In the genomic region with DNA sequence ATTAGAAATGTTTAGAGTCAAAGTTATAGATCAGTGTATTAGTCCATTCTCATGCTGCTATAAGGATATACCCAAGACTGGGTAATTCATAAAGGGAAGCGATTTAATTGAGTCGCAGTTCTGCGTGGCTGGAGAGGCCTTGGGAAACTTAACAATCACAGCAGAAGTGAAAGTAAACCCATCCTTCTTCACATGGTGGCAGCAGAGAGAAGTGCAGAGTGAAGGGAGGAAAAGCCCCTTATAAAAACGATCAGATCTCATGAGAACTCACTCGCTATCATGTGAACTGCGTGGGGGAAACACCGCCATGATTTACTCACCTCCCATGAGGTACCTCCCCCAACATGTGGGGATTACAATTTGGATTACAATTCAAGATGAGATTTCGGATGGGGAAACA, we compare ENCODE assay signal across 11 cellular contexts.
DNase-seq lines count a peak whose midpoint lies in the region; ATAC-seq and TF ChIP-seq lines count a peak whose summit lies in the region.
"Had no signal": no experiment of that assay in that cellular context is flagged by ENCODE, and none has a peak within 500 bp of the region (broad histone marks: within the 10 kb centered on the region; RNA-seq: fewer than 3 reads in every experiment).

No MANE protein-coding gene starts in this region.

- H3K36me3 Mint-ChIP-seq in chondrocyte (ENCODE audit: low read depth) (peaks cover 5% of the 10 kb centered on the region), osteocyte (ENCODE audit: unreplicated experiment) (peaks cover 2% of the 10 kb centered on the region)

- H3K27me3 ChIP-seq in HCT116 (ENCODE audit: insufficient read depth, low read length), result no peaks in the 10 kb centered on the region
- no peaks in the 10 kb centered on the region for H3K27me3 ChIP-seq in H7 (ENCODE audit: control insufficient read depth, insufficient read depth, low read length)

- no peaks in the 10 kb centered on the region for H3K9me2 ChIP-seq in HCT116 (ENCODE audit: insufficient read depth)

- H3K4me2 ChIP-seq in HCT116 (ENCODE audit: low read length), result no peak overlapping the region

- no peaks in the 10 kb centered on the region for H3K36me3 ChIP-seq in HCT116 (ENCODE audit: control insufficient read depth in 1 of 2, insufficient read depth in 2 of 2, low read length in 2 of 2)
- no peaks in the 10 kb centered on the region for H3K36me3 ChIP-seq in H7 (replicated peaks; ENCODE audit: control insufficient read depth, insufficient read depth, low read length)

- H3K9me3 Mint-ChIP-seq in chondrocyte (ENCODE audit: low read depth) (peaks cover 9% of the 10 kb centered on the region), osteocyte (ENCODE audit: unreplicated experiment) (peaks cover 9% of the 10 kb centered on the region)

- BruUV-seq in HCT116 (replicated peaks; lab: Mats Ljungman, UMichigan), result no TSS peak

- no peak overlapping the region for H3K27ac ChIP-seq in HCT116 (ENCODE audit: low read depth, low read length)

- no peak overlapping the region for H2AFZ ChIP-seq in HCT116 (ENCODE audit: low read depth, low read length, poor library complexity, severe bottlenecking)

- CTCF ChIA-PET in HCT116 (lab: Charles Lee), result no interaction called here

- H3K27ac Mint-ChIP-seq in chondrocyte (ENCODE audit: unreplicated experiment) (no peak overlapping the region), osteocyte (ENCODE audit: unreplicated experiment) (no peak overlapping the region)
- H3K27ac Mint-ChIP-seq: activated T-cell treated with anti-CD3 and anti-CD28 coated beads, Interleukin-2, amount 50 U/mL, for 72 hours had no signal

- H4K20me1 ChIP-seq in HCT116 (ENCODE audit: insufficient read depth), result no peaks in the 10 kb centered on the region

- intact Hi-C loops in HCT116 (cut with micrococcal nuclease), result no loop called here

- H3K79me2 ChIP-seq in HCT116 (ENCODE audit: insufficient read depth, low read length), result no peaks in the 10 kb centered on the region

- H3K9ac ChIP-seq in HCT116 (ENCODE audit: low read length), result no peak overlapping the region

- 0 out of 2 replicates have a peak, but pooled peaks have one; percentile 47 for ATAC-seq in HCT116
- no peak for ATAC-seq in HG02884 (IDR thresholded peaks at IDR 0.05; ENCODE audit: unreplicated experiment)
- ATAC-seq: activated T-cell treated with anti-CD3 and anti-CD28 coated beads, Interleukin-2, amount 50 U/mL, for 72 hours had no signal

- POLR2A ChIA-PET in HCT116 (lab: Charles Lee), result no interaction called here

- TF ChIP-seq RAD21 in HCT116 (IDR thresholded peaks at IDR 0.05; ENCODE audit: low read depth), result peak; percentile 21; the same call in 1 of the 2 replicates

- TF ChIP-seq POLR2A in HCT116 (IDR thresholded peaks at IDR 0.05; ENCODE audit: borderline replicate concordance, extremely low read depth, insufficient read depth, insufficient read length), result no peak

- no peak overlapping the region for H3K4me3 ChIP-seq in HCT116 (replicated peaks in 1 of 2; ENCODE audit: low read depth in 1 of 2, low read length in 2 of 2)
- no peak overlapping the region for H3K4me3 ChIP-seq in H7 (ENCODE audit: insufficient read depth, low read depth, low read length)

- no peaks in the 10 kb centered on the region for H3K9me3 ChIP-seq in HCT116 (ENCODE audit: control insufficient read depth in 1 of 2, insufficient read depth in 1 of 2, low read depth in 1 of 2, low read length in 2 of 2)

- H3K4me1 ChIP-seq in HCT116 (ENCODE audit: control insufficient read depth in 1 of 2, insufficient read depth in 2 of 2, low read length in 2 of 2), result no peaks in the 10 kb centered on the region

- RAD21 ChIA-PET in HCT116 (lab: Charles Lee; ENCODE audit: low non-redundant PET in 1 of 2, low total read pairs in 2 of 2, uncharacterized antibody in 2 of 2, unreplicated experiment in 2 of 2), result no interaction called here

- no peak overlapping the region for H3K4me3 Mint-ChIP-seq in chondrocyte (ENCODE audit: unreplicated experiment)
- no peak overlapping the region for H3K4me3 Mint-ChIP-seq in osteocyte (ENCODE audit: unreplicated experiment)
- H3K4me3 Mint-ChIP-seq: activated T-cell treated with anti-CD3 and anti-CD28 coated beads, Interleukin-2, amount 50 U/mL, for 72 hours had no signal

- H3K4me1 Mint-ChIP-seq in chondrocyte (ENCODE audit: low read depth) (no peaks in the 10 kb centered on the region), osteocyte (ENCODE audit: unreplicated experiment) (no peaks in the 10 kb centered on the region)

- DNase-seq in HCT116 (ENCODE audit: low read depth, low spot score) (peak; percentile 7), NOMO-1 (lab: John Stamatoyannopoulos, UW; ENCODE audit: unreplicated experiment in 2 of 2) (peak; percentile 61 to 91), chondrocyte (ENCODE audit: low spot score) (no peak), osteocyte (ENCODE audit: extremely low spot score, unreplicated experiment) (no peak), H7 (no peak)
- no peak for DNase-seq in NK-92 treated with Interleukin-12 subunit alpha and Interleukin-12 subunit beta, amount 100 ng/mL, for 24 hours (lab: John Stamatoyannopoulos, UW)
- DNase-seq: activated CD4-positive, alpha-beta T cell treated with anti-CD3 and anti-CD28 coated beads for 4 hours; activated T-cell treated with anti-CD3 and anti-CD28 coated beads, Interleukin-2, amount 50 U/mL, for 72 hours; NCI-H510A; SW 1271 had no signal

- TF ChIP-seq CTCF in HCT116 (IDR thresholded peaks at IDR 0.05 in 2 of 3, conservative IDR thresholded peaks at IDR 0.05 in 1 of 3; ENCODE audit: borderline replicate concordance in 1 of 3, insufficient read depth in 1 of 3, low read depth in 2 of 3, low read length in 2 of 3), result peak in 2 of 3 experiments; percentile 3 to 22; a peak in 1 of 6 replicates
- TF ChIP-seq CTCF in chondrocyte (IDR thresholded peaks at IDR 0.05), result peak; percentile 67
- TF ChIP-seq CTCF in osteocyte (IDR thresholded peaks at IDR 0.05), result peak; percentile 42

- H3K27me3 Mint-ChIP-seq in chondrocyte (ENCODE audit: low read depth) (no peaks in the 10 kb centered on the region), osteocyte (ENCODE audit: unreplicated experiment) (no peaks in the 10 kb centered on the region)

TF ChIP-seq in HCT116, 20 proteins besides CTCF, POLR2A, EP300 and RAD21:
- TF ChIP-seq JUND (IDR thresholded peaks at IDR 0.05) (no peak), SRF (IDR thresholded peaks at IDR 0.05; ENCODE audit: low read depth) (no peak), ZNF274 (IDR thresholded peaks at IDR 0.05; ENCODE audit: low read depth, low read length) (no peak), ZFX (IDR thresholded peaks at IDR 0.05) (no peak), ELF1 (IDR thresholded peaks at IDR 0.05; ENCODE audit: borderline replicate concordance, low read depth) (no peak)

Comparison
In these comparisons a context has a peak if more than half of its experiments do, and no peak if none do; other contexts are left out.
1. DNase-seq: peak in HCT116 (single experiment) and NOMO-1 (2 of 2); none in chondrocyte (single experiment), osteocyte (single experiment), NK-92 treated with Interleukin-12 subunit alpha and Interleukin-12 subunit beta, amount 100 ng/mL, for 24 hours (single experiment) and H7 (single experiment).
2. CTCF ChIP-seq: peak in every context shown above with its lines; median percentile 67 in chondrocyte; 42 in osteocyte; 12 in HCT116.